1 cellular context compared by ENCODE assay signal in the genomic region with DNA sequence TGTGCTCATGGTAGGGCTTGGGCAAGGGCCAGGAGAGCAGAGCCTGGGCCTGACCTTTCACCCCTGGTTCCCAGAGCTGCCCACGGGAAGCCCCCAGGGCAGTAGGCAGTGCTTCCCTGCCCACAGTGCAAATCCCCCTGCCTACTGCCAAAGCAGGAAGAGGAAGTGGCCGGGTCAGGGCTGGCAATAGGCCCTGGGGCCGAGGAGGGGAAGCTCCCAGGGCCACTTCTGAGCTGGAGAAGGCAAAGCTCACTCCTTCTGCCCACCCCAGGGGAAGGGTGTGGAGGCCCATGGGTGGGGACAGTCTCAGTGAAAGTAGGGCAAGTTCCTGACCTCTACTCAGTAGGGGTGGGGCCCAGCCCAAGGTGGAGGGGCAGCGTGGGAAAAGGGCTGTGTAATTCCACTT.
TF ChIP-seq lines count a peak whose summit lies in the region.

No MANE protein-coding gene starts in this region.

TF ChIP-seq in GM12878, 131 proteins besides CTCF, POLR2A, EP300 and RAD21:
- TF ChIP-seq SIN3A (IDR thresholded peaks at IDR 0.05; ENCODE audit: low read depth, low read length) (no peak), EGR1 (IDR thresholded peaks at IDR 0.05; ENCODE audit: borderline replicate concordance in 1 of 2, low read depth in 2 of 2, low read length in 2 of 2) (no peak), RELA (IDR thresholded peaks at IDR 0.05; ENCODE audit: borderline replicate concordance, partially characterized antibody) (no peak), TARDBP (IDR thresholded peaks at IDR 0.05; ENCODE audit: borderline replicate concordance) (no peak), SUZ12 (IDR thresholded peaks at IDR 0.05; ENCODE audit: unreplicated experiment) (no peak), EED (IDR thresholded peaks at IDR 0.05; ENCODE audit: low read depth) (no peak; the same call in 1 of the 2 replicates), BHLHE40 (IDR thresholded peaks at IDR 0.05; ENCODE audit: borderline replicate concordance in 1 of 2, low read depth in 2 of 2, low read length in 1 of 2) (no peak), IKZF1 (conservative IDR thresholded peaks at IDR 0.05) (peak; percentile 71), POU2F2 (IDR thresholded peaks at IDR 0.05; ENCODE audit: borderline replicate concordance, low read depth, low read length) (no peak), MYB (IDR thresholded peaks at IDR 0.05; ENCODE audit: borderline replicate concordance, low read depth, low read length) (no peak), HDAC2 (IDR thresholded peaks at IDR 0.05) (no peak), NR2C1 (IDR thresholded peaks at IDR 0.05) (peak; percentile 65; the same call in 1 of the 2 replicates), PML (IDR thresholded peaks at IDR 0.05; ENCODE audit: low read length) (no peak), NR2F1 (conservative IDR thresholded peaks at IDR 0.05) (peak; percentile 90), CREM (IDR thresholded peaks at IDR 0.05; ENCODE audit: low read depth) (no peak), GATAD2B (conservative IDR thresholded peaks at IDR 0.05; ENCODE audit: low read depth) (peak; percentile 41; the same call in 1 of the 2 replicates), SPI1 (IDR thresholded peaks at IDR 0.05; ENCODE audit: borderline replicate concordance, insufficient read depth, low read depth, low read length) (peak; percentile 78), MTA3 (IDR thresholded peaks at IDR 0.05; ENCODE audit: borderline replicate concordance, low read length) (no peak), CBFB (IDR thresholded peaks at IDR 0.05; ENCODE audit: low read depth) (no peak), IKZF2 (IDR thresholded peaks at IDR 0.05) (peak; percentile 13 to 36; a peak in 1 of 4 replicates), NFIC (IDR thresholded peaks at IDR 0.05; ENCODE audit: low read depth, low read length) (no peak), STAT3 (IDR thresholded peaks at IDR 0.05; ENCODE audit: low read depth, low read length) (no peak), POLR2AphosphoS5 (IDR thresholded peaks at IDR 0.05; ENCODE audit: low read length) (no peak), NFYA (IDR thresholded peaks at IDR 0.05; ENCODE audit: borderline replicate concordance, low read depth, low read length) (no peak), YY1 (IDR thresholded peaks at IDR 0.05; ENCODE audit: low read depth, low read length) (no peak), ZBED1 (IDR thresholded peaks at IDR 0.05; ENCODE audit: borderline replicate concordance) (no peak), NBN (IDR thresholded peaks at IDR 0.05) (no peak), CREB1 (IDR thresholded peaks at IDR 0.05; ENCODE audit: low read depth) (no peak), SKIL (IDR thresholded peaks at IDR 0.05; ENCODE audit: low read depth, poor library complexity, severe bottlenecking) (no peak), SMARCA5 (IDR thresholded peaks at IDR 0.05) (no peak), ATF7 (IDR thresholded peaks at IDR 0.05; ENCODE audit: low read depth) (no peak), PAX8 (IDR thresholded peaks at IDR 0.05) (no peak), IRF4 (IDR thresholded peaks at IDR 0.05; ENCODE audit: low read depth, low read length) (no peak), SREBF2 (IDR thresholded peaks at IDR 0.05; ENCODE audit: low read length) (no peak), EZH2 (IDR thresholded peaks at IDR 0.05; ENCODE audit: borderline replicate concordance, control insufficient read depth, low read depth, low read length) (no peak), WRNIP1 (IDR thresholded peaks at IDR 0.05; ENCODE audit: borderline replicate concordance, low read depth, low read length) (no peak), KDM1A (IDR thresholded peaks at IDR 0.05; ENCODE audit: borderline replicate concordance) (no peak), RUNX3 (IDR thresholded peaks at IDR 0.05; ENCODE audit: low read length) (no peak)
- TF ChIP-seq, protein P1, sequence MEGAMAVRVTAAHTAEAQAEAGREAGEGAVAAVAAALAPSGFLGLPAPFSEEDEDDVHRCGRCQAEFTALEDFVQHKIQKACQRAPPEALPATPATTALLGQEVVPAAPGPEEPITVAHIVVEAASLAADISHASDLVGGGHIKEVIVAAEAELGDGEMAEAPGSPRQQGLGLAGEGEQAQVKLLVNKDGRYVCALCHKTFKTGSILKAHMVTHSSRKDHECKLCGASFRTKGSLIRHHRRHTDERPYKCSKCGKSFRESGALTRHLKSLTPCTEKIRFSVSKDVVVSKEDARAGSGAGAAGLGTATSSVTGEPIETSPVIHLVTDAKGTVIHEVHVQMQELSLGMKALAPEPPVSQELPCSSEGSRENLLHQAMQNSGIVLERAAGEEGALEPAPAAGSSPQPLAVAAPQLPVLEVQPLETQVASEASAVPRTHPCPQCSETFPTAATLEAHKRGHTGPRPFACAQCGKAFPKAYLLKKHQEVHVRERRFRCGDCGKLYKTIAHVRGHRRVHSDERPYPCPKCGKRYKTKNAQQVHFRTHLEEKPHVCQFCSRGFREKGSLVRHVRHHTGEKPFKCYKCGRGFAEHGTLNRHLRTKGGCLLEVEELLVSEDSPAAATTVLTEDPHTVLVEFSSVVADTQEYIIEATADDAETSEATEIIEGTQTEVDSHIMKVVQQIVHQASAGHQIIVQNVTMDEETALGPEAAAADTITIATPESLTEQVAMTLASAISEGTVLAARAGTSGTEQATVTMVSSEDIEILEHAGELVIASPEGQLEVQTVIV (IDR thresholded peaks at IDR 0.05; ENCODE audit: borderline replicate concordance, partially characterized antibody), result no peak
- TF ChIP-seq, protein P2, sequence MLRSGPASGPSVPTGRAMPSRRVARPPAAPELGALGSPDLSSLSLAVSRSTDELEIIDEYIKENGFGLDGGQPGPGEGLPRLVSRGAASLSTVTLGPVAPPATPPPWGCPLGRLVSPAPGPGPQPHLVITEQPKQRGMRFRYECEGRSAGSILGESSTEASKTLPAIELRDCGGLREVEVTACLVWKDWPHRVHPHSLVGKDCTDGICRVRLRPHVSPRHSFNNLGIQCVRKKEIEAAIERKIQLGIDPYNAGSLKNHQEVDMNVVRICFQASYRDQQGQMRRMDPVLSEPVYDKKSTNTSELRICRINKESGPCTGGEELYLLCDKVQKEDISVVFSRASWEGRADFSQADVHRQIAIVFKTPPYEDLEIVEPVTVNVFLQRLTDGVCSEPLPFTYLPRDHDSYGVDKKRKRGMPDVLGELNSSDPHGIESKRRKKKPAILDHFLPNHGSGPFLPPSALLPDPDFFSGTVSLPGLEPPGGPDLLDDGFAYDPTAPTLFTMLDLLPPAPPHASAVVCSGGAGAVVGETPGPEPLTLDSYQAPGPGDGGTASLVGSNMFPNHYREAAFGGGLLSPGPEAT (IDR thresholded peaks at IDR 0.05; ENCODE audit: low read depth), result no peak
- TF ChIP-seq, protein P3, sequence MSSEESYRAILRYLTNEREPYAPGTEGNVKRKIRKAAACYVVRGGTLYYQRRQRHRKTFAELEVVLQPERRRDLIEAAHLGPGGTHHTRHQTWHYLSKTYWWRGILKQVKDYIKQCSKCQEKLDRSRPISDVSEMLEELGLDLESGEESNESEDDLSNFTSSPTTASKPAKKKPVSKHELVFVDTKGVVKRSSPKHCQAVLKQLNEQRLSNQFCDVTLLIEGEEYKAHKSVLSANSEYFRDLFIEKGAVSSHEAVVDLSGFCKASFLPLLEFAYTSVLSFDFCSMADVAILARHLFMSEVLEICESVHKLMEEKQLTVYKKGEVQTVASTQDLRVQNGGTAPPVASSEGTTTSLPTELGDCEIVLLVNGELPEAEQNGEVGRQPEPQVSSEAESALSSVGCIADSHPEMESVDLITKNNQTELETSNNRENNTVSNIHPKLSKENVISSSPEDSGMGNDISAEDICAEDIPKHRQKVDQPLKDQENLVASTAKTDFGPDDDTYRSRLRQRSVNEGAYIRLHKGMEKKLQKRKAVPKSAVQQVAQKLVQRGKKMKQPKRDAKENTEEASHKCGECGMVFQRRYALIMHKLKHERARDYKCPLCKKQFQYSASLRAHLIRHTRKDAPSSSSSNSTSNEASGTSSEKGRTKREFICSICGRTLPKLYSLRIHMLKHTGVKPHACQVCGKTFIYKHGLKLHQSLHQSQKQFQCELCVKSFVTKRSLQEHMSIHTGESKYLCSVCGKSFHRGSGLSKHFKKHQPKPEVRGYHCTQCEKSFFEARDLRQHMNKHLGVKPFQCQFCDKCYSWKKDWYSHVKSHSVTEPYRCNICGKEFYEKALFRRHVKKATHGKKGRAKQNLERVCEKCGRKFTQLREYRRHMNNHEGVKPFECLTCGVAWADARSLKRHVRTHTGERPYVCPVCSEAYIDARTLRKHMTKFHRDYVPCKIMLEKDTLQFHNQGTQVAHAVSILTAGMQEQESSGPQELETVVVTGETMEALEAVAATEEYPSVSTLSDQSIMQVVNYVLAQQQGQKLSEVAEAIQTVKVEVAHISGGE (CRISPR knock-in tag; IDR thresholded peaks at IDR 0.05), result no peak
- TF ChIP-seq, protein P4, sequence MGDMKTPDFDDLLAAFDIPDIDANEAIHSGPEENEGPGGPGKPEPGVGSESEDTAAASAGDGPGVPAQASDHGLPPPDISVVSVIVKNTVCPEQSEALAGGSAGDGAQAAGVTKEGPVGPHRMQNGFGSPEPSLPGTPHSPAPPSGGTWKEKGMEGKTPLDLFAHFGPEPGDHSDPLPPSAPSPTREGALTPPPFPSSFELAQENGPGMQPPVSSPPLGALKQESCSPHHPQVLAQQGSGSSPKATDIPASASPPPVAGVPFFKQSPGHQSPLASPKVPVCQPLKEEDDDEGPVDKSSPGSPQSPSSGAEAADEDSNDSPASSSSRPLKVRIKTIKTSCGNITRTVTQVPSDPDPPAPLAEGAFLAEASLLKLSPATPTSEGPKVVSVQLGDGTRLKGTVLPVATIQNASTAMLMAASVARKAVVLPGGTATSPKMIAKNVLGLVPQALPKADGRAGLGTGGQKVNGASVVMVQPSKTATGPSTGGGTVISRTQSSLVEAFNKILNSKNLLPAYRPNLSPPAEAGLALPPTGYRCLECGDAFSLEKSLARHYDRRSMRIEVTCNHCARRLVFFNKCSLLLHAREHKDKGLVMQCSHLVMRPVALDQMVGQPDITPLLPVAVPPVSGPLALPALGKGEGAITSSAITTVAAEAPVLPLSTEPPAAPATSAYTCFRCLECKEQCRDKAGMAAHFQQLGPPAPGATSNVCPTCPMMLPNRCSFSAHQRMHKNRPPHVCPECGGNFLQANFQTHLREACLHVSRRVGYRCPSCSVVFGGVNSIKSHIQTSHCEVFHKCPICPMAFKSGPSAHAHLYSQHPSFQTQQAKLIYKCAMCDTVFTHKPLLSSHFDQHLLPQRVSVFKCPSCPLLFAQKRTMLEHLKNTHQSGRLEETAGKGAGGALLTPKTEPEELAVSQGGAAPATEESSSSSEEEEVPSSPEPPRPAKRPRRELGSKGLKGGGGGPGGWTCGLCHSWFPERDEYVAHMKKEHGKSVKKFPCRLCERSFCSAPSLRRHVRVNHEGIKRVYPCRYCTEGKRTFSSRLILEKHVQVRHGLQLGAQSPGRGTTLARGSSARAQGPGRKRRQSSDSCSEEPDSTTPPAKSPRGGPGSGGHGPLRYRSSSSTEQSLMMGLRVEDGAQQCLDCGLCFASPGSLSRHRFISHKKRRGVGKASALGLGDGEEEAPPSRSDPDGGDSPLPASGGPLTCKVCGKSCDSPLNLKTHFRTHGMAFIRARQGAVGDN (IDR thresholded peaks at IDR 0.05), result peak; percentile 68; the same call in 1 of the 2 replicates
TF ChIP-seq in GM12878: peak in this region for 7.
